In genomic region chr18:48679236-48679635, GRCh38 we compare ENCODE assay signal across 1 cellular context.
TF ChIP-seq lines count a peak whose summit lies in the region.

No MANE protein-coding gene starts in this region.

TF ChIP-seq in IMR-90, 13 proteins besides CTCF, POLR2A, EP300 and RAD21 (continued from another document):
- TF ChIP-seq ELK1 (IDR thresholded peaks at IDR 0.05; ENCODE audit: borderline replicate concordance, low read depth, low read length) (no peak), FOS (IDR thresholded peaks at IDR 0.05; ENCODE audit: low read depth, low read length) (no peak)
